In genomic region chr11:66524304-66525040, GRCh38 we compare ENCODE assay signal across 34 cellular contexts. TPM values are rescaled to one million over a fixed set of nuclear protein-coding genes. Genes with fewer than 3 reads are reported as not detected.
"Had no signal": no experiment of that assay in that cellular context is flagged by ENCODE, and none has a peak within 500 bp of the region (broad histone marks: within the 10 kb centered on the region; RNA-seq: fewer than 3 reads in every experiment).

No MANE protein-coding gene starts in this region.

- H3K27ac ChIP-seq: ascending aorta, KMS-11, Peyer's patch, WERI-Rb-1 had no signal

- H3K27me3 ChIP-seq: ascending aorta, Peyer's patch had no signal

- H3K4me3 ChIP-seq: ascending aorta, Peyer's patch had no signal

- DNase-seq: activated CD4-positive, alpha-beta T cell treated with anti-CD3 and anti-CD28 coated beads for 1 hour; activated CD4-positive, alpha-beta T cell treated with anti-CD3 and anti-CD28 coated beads for 48 hours; activated CD4-positive, alpha-beta T cell treated with anti-CD3 and anti-CD28 coated beads, Interleukin-2, amount 50 U/mL, for 4 hours; activated CD4-positive, CD25-positive, alpha-beta regulatory T cell; activated CD8-positive, alpha-beta T cell treated with anti-CD3 and anti-CD28 coated beads for 36 hours; activated gamma-delta T cell; activated naive CD4-positive, alpha-beta T cell treated with Interleukin-2 at 50 U/mL for 16 hours; activated naive CD8-positive, alpha-beta T cell treated with anti-CD3 and anti-CD28 coated beads, Interleukin-2, amount 10 ng/mL, durations not matched to agents 7 days and 5 days; activated T-cell treated with anti-CD3 and anti-CD28 coated beads, Interleukin-2, amount 50 U/mL, for 1 hour; amygdala; caudate nucleus; MM.1S; MV-4-11; NCI-H1092; NCI-H1417; NCI-H146; NCI-H187; NCI-H2029 treated with DMSO at 0.1 percent for 48 hours; NCI-H2107; NCI-H2171; NCI-H510A; NCI-H526; NCI-H748 treated with DMSO at 0.1 percent for 48 hours; NK-92 treated with Interleukin-12 subunit alpha and Interleukin-12 subunit beta, amount 100 ng/mL, for 24 hours; PC-3; Peyer's patch; RPMI8226; SW 1271; T-helper 1 cell; T1000; WERI-Rb-1 had no signal

- H3K4me1 ChIP-seq: ascending aorta, Peyer's patch had no signal

- H3K9me3 ChIP-seq: ascending aorta, Peyer's patch had no signal

- H3K9ac ChIP-seq: KMS-11 had no signal

- ATAC-seq: activated CD8-positive, alpha-beta T cell treated with anti-CD3 and anti-CD28 coated beads for 36 hours; PC-3 had no signal

RNA-seq across cellular contexts. Expression of gene ACTN3, which starts 22.2 kb away (rescaled TPM):
- total RNA-seq: ascending aorta, LHCN-M2, PC-3, Peyer's patch had no signal
